ENCODE assay signal across 1 cellular context in genomic region chr6:5094327-5094726, GRCh38.
TF ChIP-seq lines count a peak whose summit lies in the region.

No MANE protein-coding gene starts in this region.

TF ChIP-seq in SK-N-SH treated with all-trans-retinoic acid at 6 μM for 48 hours, 23 proteins besides CTCF, POLR2A, EP300 and RAD21 (continued from another document):
- no peak for TF ChIP-seq TSHZ2 (CRISPR knock-in tag; IDR thresholded peaks at IDR 0.05)
- TF ChIP-seq ZNF70 (CRISPR knock-in tag; IDR thresholded peaks at IDR 0.05) = no peak
- no peak for TF ChIP-seq ZFP3 (CRISPR knock-in tag; IDR thresholded peaks at IDR 0.05)
- no peak for TF ChIP-seq POU6F1 (CRISPR knock-in tag; IDR thresholded peaks at IDR 0.05; ENCODE audit: borderline replicate concordance, low read depth)
- TF ChIP-seq ISL1 (CRISPR knock-in tag; IDR thresholded peaks at IDR 0.05) = no peak
